15 cellular contexts compared by ENCODE assay signal in genomic region chr9:101326035-101326434, GRCh38. TPM values are rescaled to one million over a fixed set of nuclear protein-coding genes. Genes with fewer than 3 reads are reported as not detected.
DNase-seq lines count a peak whose midpoint lies in the region; ATAC-seq, FAIRE-seq and TF ChIP-seq lines count a peak whose summit lies in the region.
"Had no signal": no experiment of that assay in that cellular context is flagged by ENCODE, and none has a peak within 500 bp of the region (broad histone marks: within the 10 kb centered on the region; RNA-seq: fewer than 3 reads in every experiment).

No MANE protein-coding gene starts in this region.

- ATAC-seq in Right ventricle myocardium inferior = no peak
- ATAC-seq in naive thymus-derived CD4-positive, alpha-beta T cell = no peak

- H3K4me1 ChIP-seq in MM.1S (ENCODE audit: low read length) (peaks cover 12% of the 10 kb centered on the region), kidney (ENCODE audit: control insufficient read depth in 1 of 2, insufficient read depth in 1 of 2, low read depth in 1 of 2, low read length in 2 of 2) (peaks cover 2 to 17% of the 10 kb centered on the region in 2 donors), left ventricle myocardium inferior (no peaks in the 10 kb centered on the region)
- no peaks in the 10 kb centered on the region for H3K4me1 ChIP-seq in naive thymus-derived CD4-positive, alpha-beta T cell (ENCODE audit: control insufficient read depth in 2 of 2, insufficient read depth in 2 of 2, low read length in 2 of 2)
- H3K4me1 ChIP-seq: SJSA1 had no signal

- H3K9me2 ChIP-seq in MM.1S (replicated peaks; ENCODE audit: insufficient read depth, low read length) = no peaks in the 10 kb centered on the region

- BruUV-seq in Calu3 (replicated peaks; lab: Mats Ljungman, UMichigan) = no TSS peak

- no peak for FAIRE-seq in kidney (lab: Jason Lieb, UNC)

- peak overlapping the region; percentile 12; the same call in 1 of the 2 replicates for H3K4me2 ChIP-seq in MM.1S (ENCODE audit: low read depth, low read length)

- no peaks in the 10 kb centered on the region for H3K79me2 ChIP-seq in MM.1S (ENCODE audit: low read length)

- H3K4me3 ChIP-seq in MM.1S (ENCODE audit: low read length) (no peak overlapping the region), kidney (ENCODE audit: low read length in 2 of 2) (no peak overlapping the region), left ventricle myocardium inferior (no peak overlapping the region)
- no peak overlapping the region for H3K4me3 ChIP-seq in naive thymus-derived CD4-positive, alpha-beta T cell (ENCODE audit: low read length)
- H3K4me3 ChIP-seq: SJSA1 had no signal

- CTCF ChIA-PET in Calu3 (lab: Charles Lee) = interaction anchor here (0.7 to 1.2 kb wide), 5 partner anchors 14 to 739 kb away, joined by 3 read pairs; partner anchors contain the start of genes MRPL50 and ZNF189
- CTCF ChIA-PET in naive thymus-derived CD4-positive, alpha-beta T cell (lab: Charles Lee) = no interaction called here

- H3K4me3 Mint-ChIP-seq in Calu3 (ENCODE audit: low read depth, unreplicated experiment) (no peak overlapping the region), neural crest cell (no peak overlapping the region)
- H3K4me3 Mint-ChIP-seq in naive thymus-derived CD4-positive, alpha-beta T cell = no peak overlapping the region
- H3K4me3 Mint-ChIP-seq: CD4-positive, CD25-positive, alpha-beta regulatory T cell had no signal

- H4K20me1 ChIP-seq in MM.1S (ENCODE audit: insufficient read depth, low read length) = no peaks in the 10 kb centered on the region

- no peak overlapping the region for H3K27ac ChIP-seq in MM.1S (ENCODE audit: low read length)
- H3K27ac ChIP-seq in kidney (ENCODE audit: low read depth in 2 of 2, low read length in 2 of 2) = peak overlapping the region; percentile 7 to 28
- no peak overlapping the region for H3K27ac ChIP-seq in naive thymus-derived CD4-positive, alpha-beta T cell (ENCODE audit: low read depth, low read length)
- H3K27ac ChIP-seq in left ventricle myocardium inferior (replicated peaks) = no peak overlapping the region
- H3K27ac ChIP-seq: HL-60, SJSA1 had no signal

- H3K9me3 ChIP-seq in MM.1S (replicated peaks; ENCODE audit: insufficient read depth, low read length) (no peaks in the 10 kb centered on the region), kidney (ENCODE audit: control insufficient read depth in 1 of 2, low read length in 2 of 2) (peaks cover 0 to 4% of the 10 kb centered on the region in 2 donors), left ventricle myocardium inferior (replicated peaks) (no peaks in the 10 kb centered on the region)
- no peaks in the 10 kb centered on the region for H3K9me3 ChIP-seq in naive thymus-derived CD4-positive, alpha-beta T cell (ENCODE audit: control insufficient read depth in 2 of 3, low read length in 3 of 3)
- H3K9me3 ChIP-seq: SJSA1 had no signal

- TF ChIP-seq CTCF in Calu3 (IDR thresholded peaks at IDR 0.05; ENCODE audit: unreplicated experiment) = no peak
- no peak for TF ChIP-seq CTCF in MM.1S (IDR thresholded peaks at IDR 0.05; ENCODE audit: low read length)
- TF ChIP-seq CTCF in kidney (IDR thresholded peaks at IDR 0.05; ENCODE audit: borderline replicate concordance, extremely low read depth, insufficient read depth) = no peak
- no peak for TF ChIP-seq CTCF in neural crest cell (conservative IDR thresholded peaks at IDR 0.05)
- no peak for TF ChIP-seq CTCF in left ventricle myocardium inferior (IDR thresholded peaks at IDR 0.05; ENCODE audit: borderline replicate concordance)

- H3K36me3 ChIP-seq in MM.1S (replicated peaks; ENCODE audit: insufficient read depth, low read length) (no peaks in the 10 kb centered on the region), kidney (ENCODE audit: control insufficient read depth in 1 of 2, insufficient read depth in 2 of 2, low read length in 2 of 2) (no peaks in the 10 kb centered on the region), left ventricle myocardium inferior (no peaks in the 10 kb centered on the region)
- H3K36me3 ChIP-seq in naive thymus-derived CD4-positive, alpha-beta T cell (ENCODE audit: control insufficient read depth in 2 of 3, insufficient read depth in 3 of 3, low read length in 3 of 3) = no peaks in the 10 kb centered on the region
- H3K36me3 ChIP-seq: SJSA1 had no signal

- H3K9ac ChIP-seq in MM.1S (ENCODE audit: low read length) = no peak overlapping the region
- no peak overlapping the region for H3K9ac ChIP-seq in kidney (ENCODE audit: low read length in 2 of 2)

- H3K36me3 Mint-ChIP-seq in Calu3 (ENCODE audit: insufficient read depth, unreplicated experiment) = no peaks in the 10 kb centered on the region
- no peaks in the 10 kb centered on the region for H3K36me3 Mint-ChIP-seq in neural crest cell (ENCODE audit: low read depth)
- peaks cover 0 to 6% (median 0%) of the 10 kb centered on the region in 5 donors for H3K36me3 Mint-ChIP-seq in naive thymus-derived CD4-positive, alpha-beta T cell
- H3K36me3 Mint-ChIP-seq: CD4-positive, CD25-positive, alpha-beta regulatory T cell had no signal

- H3K27me3 Mint-ChIP-seq in Calu3 (ENCODE audit: unreplicated experiment) (no peaks in the 10 kb centered on the region), neural crest cell (ENCODE audit: low read depth) (no peaks in the 10 kb centered on the region)
- peaks cover 0 to 40% (median 17%) of the 10 kb centered on the region in 5 donors for H3K27me3 Mint-ChIP-seq in naive thymus-derived CD4-positive, alpha-beta T cell

- intact Hi-C loops in Calu3 (cut with micrococcal nuclease; ENCODE audit: unreplicated experiment) (loop anchor here (1.0 to 2.0 kb wide), 2 partner anchors 29 to 63 kb away; no protein-coding TSS in a partner anchor), kidney (cut with DNase I) (no loop called here), Right ventricle myocardium inferior (cut with DNase I) (no loop called here), left ventricle myocardium inferior (cut with micrococcal nuclease) (no loop called here)
- intact Hi-C loops in naive thymus-derived CD4-positive, alpha-beta T cell (cut with micrococcal nuclease) = no loop called here

- no peak overlapping the region for H2AFZ ChIP-seq in MM.1S (ENCODE audit: low read length)

- POLR2A ChIA-PET in naive thymus-derived CD4-positive, alpha-beta T cell (lab: Charles Lee) = no interaction called here

- peaks cover 34% of the 10 kb centered on the region for H3K4me1 Mint-ChIP-seq in Calu3 (ENCODE audit: low read depth, unreplicated experiment)
- no peaks in the 10 kb centered on the region for H3K4me1 Mint-ChIP-seq in neural crest cell
- H3K4me1 Mint-ChIP-seq in naive thymus-derived CD4-positive, alpha-beta T cell = no peaks in the 10 kb centered on the region
- H3K4me1 Mint-ChIP-seq: CD4-positive, CD25-positive, alpha-beta regulatory T cell had no signal

- H3K9me3 Mint-ChIP-seq in Calu3 (ENCODE audit: low read depth, unreplicated experiment) (peaks cover 3% of the 10 kb centered on the region), neural crest cell (peaks cover 3% of the 10 kb centered on the region)
- peaks cover 0 to 18% (median 5%) of the 10 kb centered on the region in 11 donors for H3K9me3 Mint-ChIP-seq in naive thymus-derived CD4-positive, alpha-beta T cell

- no peaks in the 10 kb centered on the region for H3F3A ChIP-seq in MM.1S (ENCODE audit: insufficient read depth, low read length)

- H3K27me3 ChIP-seq in MM.1S (replicated peaks; ENCODE audit: insufficient read depth, low read length) (no peaks in the 10 kb centered on the region), left ventricle myocardium inferior (ENCODE audit: low read depth) (peaks cover 15% of the 10 kb centered on the region)
- no peaks in the 10 kb centered on the region for H3K27me3 ChIP-seq in naive thymus-derived CD4-positive, alpha-beta T cell (ENCODE audit: control insufficient read depth in 2 of 2, insufficient read depth in 2 of 2, low read length in 2 of 2)
- H3K27me3 ChIP-seq: SJSA1 had no signal

- DNase-seq in Calu3 (no peak), MM.1S (no peak), kidney (no peak), neural crest cell (ENCODE audit: low read depth, low spot score) (no peak), Right ventricle myocardium inferior (ENCODE audit: missing footprints) (no peak), left ventricle myocardium inferior (no peak)
- DNase-seq in naive thymus-derived CD4-positive, alpha-beta T cell = no peak
- DNase-seq: CD4-positive, CD25-positive, alpha-beta regulatory T cell; DMS79; HCEC 1CT; KBM-7; NCI-H2107; SW 1271 had no signal

- H3K27ac Mint-ChIP-seq in Calu3 (ENCODE audit: unreplicated experiment) (peak overlapping the region; percentile 39), neural crest cell (ENCODE audit: unreplicated experiment) (peak overlapping the region; percentile 19)
- no peak overlapping the region for H3K27ac Mint-ChIP-seq in naive thymus-derived CD4-positive, alpha-beta T cell
- H3K27ac Mint-ChIP-seq: CD4-positive, CD25-positive, alpha-beta regulatory T cell had no signal

RNA-seq across cellular contexts. Expression of gene BAAT, which starts 58.8 kb away (rescaled TPM):
- total RNA-seq in Calu3 (2022) (10.2 and 18.6 TPM in 2 replicates), kidney (0.09 TPM), neural crest cell (0.16 and 0.30 TPM in 2 replicates), Right ventricle myocardium inferior (not detected), left ventricle myocardium inferior (not detected)
- polyA plus RNA-seq in kidney (ENCODE audit: insufficient read depth, low read depth, low replicate concordance) = 0.15 TPM
- total RNA-seq in naive thymus-derived CD4-positive, alpha-beta T cell = under 1 TPM in 1 of 5 experiments, not detected in 4; 0.07 TPM
- not detected for polyA plus RNA-seq in naive thymus-derived CD4-positive, alpha-beta T cell
- total RNA-seq: SJSA1 had no signal

Comparison
In these comparisons a context has a peak if more than half of its experiments do, and no peak if none do; other contexts are left out.
1. H3K27ac Mint-ChIP-seq: peak in Calu3 (single experiment) and neural crest cell (single experiment); none in naive thymus-derived CD4-positive, alpha-beta T cell (0 of 9).
2. H3K27ac ChIP-seq: peak in kidney (2 of 2); none in MM.1S (single experiment), naive thymus-derived CD4-positive, alpha-beta T cell (single experiment) and left ventricle myocardium inferior (single experiment).